In the genomic region with DNA sequence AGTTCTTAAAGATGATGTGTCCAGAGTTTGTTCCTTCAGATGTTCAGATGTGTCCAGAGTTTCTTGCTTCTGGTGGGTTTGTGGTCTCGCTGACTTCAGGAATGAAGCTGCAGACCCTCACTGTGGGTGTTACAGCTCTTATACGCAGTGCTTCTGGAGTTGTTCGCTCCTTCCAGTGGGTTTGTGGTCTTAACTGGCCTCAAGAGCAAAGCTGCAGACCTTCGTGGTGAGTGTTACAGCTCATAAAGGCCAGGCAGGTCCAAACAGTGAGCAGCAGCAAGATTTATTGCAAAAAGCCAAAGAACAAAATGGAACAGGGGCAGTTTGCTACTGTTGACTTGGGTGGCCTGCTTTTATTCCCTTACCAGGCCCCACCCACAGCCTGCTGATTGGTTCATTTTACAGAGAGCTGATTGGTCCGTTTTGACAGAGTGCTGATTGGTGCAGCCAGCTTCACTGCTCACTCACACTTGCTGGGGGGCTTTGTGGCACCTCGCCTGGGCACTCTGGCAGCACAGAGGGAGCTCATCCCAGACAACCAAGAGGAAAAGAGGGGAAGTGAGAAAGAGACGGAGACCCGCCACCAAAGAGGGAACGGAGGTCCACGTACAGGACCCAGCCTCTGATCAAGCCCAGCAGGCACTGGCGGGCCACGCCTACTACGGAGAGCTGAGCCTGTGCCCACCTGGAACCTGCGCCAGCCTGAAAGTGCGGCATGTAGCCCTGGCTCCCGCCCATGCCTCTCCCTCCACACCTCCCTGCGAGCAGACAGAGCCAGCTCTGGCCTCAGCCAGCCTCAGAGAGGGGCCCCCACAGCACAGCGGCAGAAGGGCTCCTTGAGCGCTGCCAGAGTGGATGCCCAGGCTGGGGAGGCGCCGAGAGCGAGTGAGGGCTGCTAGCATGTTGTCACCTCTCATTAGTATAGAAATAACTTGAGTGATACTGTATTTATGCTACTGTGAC, we compare ENCODE assay signal across 29 cellular contexts. TPM values are rescaled to one million over a fixed set of nuclear protein-coding genes. Genes with fewer than 3 reads are reported as not detected.
"Had no signal": no experiment of that assay in that cellular context is flagged by ENCODE, and none has a peak within 500 bp of the region (broad histone marks: within the 10 kb centered on the region; RNA-seq: fewer than 3 reads in every experiment).

No MANE protein-coding gene starts in this region.

- H3K36me3 Mint-ChIP-seq: activated naive CD4-positive, alpha-beta T cell treated with anti-CD3 and anti-CD28 coated beads, Interleukin-2, amount 10 ng/mL, durations not matched to agents 7 days and 5 days; activated naive CD8-positive, alpha-beta T cell treated with anti-CD3 and anti-CD28 coated beads, Interleukin-2, amount 10 ng/mL, durations not matched to agents 7 days and 5 days; naive thymus-derived CD4-positive, alpha-beta T cell had no signal

- H3K9me3 Mint-ChIP-seq: activated naive CD8-positive, alpha-beta T cell treated with anti-CD3 and anti-CD28 coated beads, Interleukin-2, amount 10 ng/mL, durations not matched to agents 7 days and 5 days had no signal

- H3K9ac ChIP-seq: parathyroid adenoma had no signal

- H3K4me3 ChIP-seq: body of pancreas, colonic mucosa, dorsolateral prefrontal cortex, gastrocnemius medialis, hepatocyte, psoas muscle, sigmoid colon, suprapubic skin, tibial nerve had no signal

- H3K79me2 ChIP-seq: hepatocyte, parathyroid adenoma had no signal

- H2AFZ ChIP-seq: hepatocyte, parathyroid adenoma had no signal

- H3K27ac ChIP-seq: body of pancreas, colonic mucosa, dorsolateral prefrontal cortex, gastrocnemius medialis, hepatocyte, parathyroid adenoma, psoas muscle, sigmoid colon, suprapubic skin, tibial nerve, VCaP had no signal

- H3K4me3 Mint-ChIP-seq: activated naive CD4-positive, alpha-beta T cell treated with anti-CD3 and anti-CD28 coated beads, Interleukin-2, amount 10 ng/mL, durations not matched to agents 7 days and 5 days; activated naive CD8-positive, alpha-beta T cell treated with anti-CD3 and anti-CD28 coated beads, Interleukin-2, amount 10 ng/mL, durations not matched to agents 7 days and 5 days; activated T-helper 1 cell treated with anti-CD3 and anti-CD28 coated beads, Interleukin-12 subunit alpha, Interleukin-12 subunit beta, Interleukin-2, Interleukin-4 antibody, amounts not matched to agents 30 ng/mL and 10 ng/mL and 1 ng/mL, durations not matched to agents 14 hours and 24 hours and 36 hours; naive thymus-derived CD4-positive, alpha-beta T cell had no signal

- H3K27me3 ChIP-seq: body of pancreas, colonic mucosa, dorsolateral prefrontal cortex, gastrocnemius medialis, hepatocyte, sigmoid colon, suprapubic skin, tibial nerve had no signal

- H3K4me1 ChIP-seq: body of pancreas, colonic mucosa, gastrocnemius medialis, parathyroid adenoma, suprapubic skin, tibial nerve had no signal

- DNase-seq: activated CD4-positive, alpha-beta T cell treated with anti-CD3 and anti-CD28 coated beads for 48 hours; activated CD4-positive, alpha-beta T cell treated with anti-CD3 and anti-CD28 coated beads, Interleukin-2, amount 50 U/mL, for 48 hours; activated CD8-positive, alpha-beta memory T cell treated with anti-CD3 and anti-CD28 coated beads for 24 hours; activated gamma-delta T cell; activated naive CD4-positive, alpha-beta T cell treated with anti-CD3 and anti-CD28 coated beads, Interleukin-2, amount 10 ng/mL, durations not matched to agents 7 days and 5 days; activated naive CD8-positive, alpha-beta T cell treated with anti-CD3 and anti-CD28 coated beads, Interleukin-2, amount 10 ng/mL, durations not matched to agents 7 days and 5 days; amniotic stem cell; body of pancreas; cerebellar nuclear complex; colonic mucosa; effector memory CD4-positive, alpha-beta T cell; gastrocnemius medialis; midbrain; naive thymus-derived CD4-positive, alpha-beta T cell; nucleus accumbens; psoas muscle; sigmoid colon; stimulated activated CD4-positive, alpha-beta T cell treated with anti-CD3 and anti-CD28 coated beads, Interleukin-15, amount 100 ng/mL, for 24 hours; stimulated activated CD4-positive, alpha-beta T cell treated with anti-CD3 and anti-CD28 coated beads, Interleukin-2, amount 100 ng/mL, for 24 hours; stimulated activated naive CD4-positive, alpha-beta T cell had no signal

- H3K4me2 ChIP-seq: hepatocyte had no signal

- H3K27me3 Mint-ChIP-seq: activated naive CD4-positive, alpha-beta T cell treated with anti-CD3 and anti-CD28 coated beads, Interleukin-2, amount 10 ng/mL, durations not matched to agents 7 days and 5 days; activated naive CD8-positive, alpha-beta T cell treated with anti-CD3 and anti-CD28 coated beads, Interleukin-2, amount 10 ng/mL, durations not matched to agents 7 days and 5 days; naive thymus-derived CD4-positive, alpha-beta T cell had no signal

- ATAC-seq: activated CD4-positive, CD25-positive, alpha-beta regulatory T cell treated with anti-CD3 and anti-CD28 coated beads, Interleukin-2, amount 50 U/mL, for 24 hours; body of pancreas; gastrocnemius medialis; naive thymus-derived CD4-positive, alpha-beta T cell; psoas muscle had no signal

- H3K9me3 ChIP-seq: body of pancreas, colonic mucosa, gastrocnemius medialis had no signal

- H3K36me3 ChIP-seq: colonic mucosa, gastrocnemius medialis, sigmoid colon, suprapubic skin, tibial nerve had no signal

- H3K4me1 Mint-ChIP-seq: activated naive CD4-positive, alpha-beta T cell treated with anti-CD3 and anti-CD28 coated beads, Interleukin-2, amount 10 ng/mL, durations not matched to agents 7 days and 5 days; activated naive CD8-positive, alpha-beta T cell treated with anti-CD3 and anti-CD28 coated beads, Interleukin-2, amount 10 ng/mL, durations not matched to agents 7 days and 5 days; naive thymus-derived CD4-positive, alpha-beta T cell had no signal

- H3K27ac Mint-ChIP-seq: activated naive CD4-positive, alpha-beta T cell treated with anti-CD3 and anti-CD28 coated beads, Interleukin-2, amount 10 ng/mL, durations not matched to agents 7 days and 5 days; activated naive CD8-positive, alpha-beta T cell treated with anti-CD3 and anti-CD28 coated beads, Interleukin-2, amount 10 ng/mL, durations not matched to agents 7 days and 5 days; activated T-helper 1 cell treated with anti-CD3 and anti-CD28 coated beads, Interleukin-12 subunit alpha, Interleukin-12 subunit beta, Interleukin-2, Interleukin-4 antibody, amounts not matched to agents 30 ng/mL and 10 ng/mL and 1 ng/mL, durations not matched to agents 14 hours and 24 hours and 36 hours; naive thymus-derived CD4-positive, alpha-beta T cell had no signal

RNA-seq across cellular contexts. Expression of gene SEMA3C, which starts 55.8 kb away (rescaled TPM):
- total RNA-seq: activated T-helper 1 cell treated with anti-CD3 and anti-CD28 coated beads, Interleukin-12 subunit alpha, Interleukin-12 subunit beta, Interleukin-2, Interleukin-4 antibody, amounts not matched to agents 30 ng/mL and 10 ng/mL and 1 ng/mL, durations not matched to agents 14 hours and 24 hours and 36 hours; T-helper 1 cell treated with Interleukin-12 subunit alpha and Interleukin-12 subunit beta and Interleukin-4 antibody, amounts not matched to agents 30 ng/mL and 1 ng/mL, for 36 hours had no signal
- polyA plus RNA-seq: naive thymus-derived CD4-positive, alpha-beta T cell had no signal
